11 cellular contexts compared by ENCODE assay signal in the genomic region with DNA sequence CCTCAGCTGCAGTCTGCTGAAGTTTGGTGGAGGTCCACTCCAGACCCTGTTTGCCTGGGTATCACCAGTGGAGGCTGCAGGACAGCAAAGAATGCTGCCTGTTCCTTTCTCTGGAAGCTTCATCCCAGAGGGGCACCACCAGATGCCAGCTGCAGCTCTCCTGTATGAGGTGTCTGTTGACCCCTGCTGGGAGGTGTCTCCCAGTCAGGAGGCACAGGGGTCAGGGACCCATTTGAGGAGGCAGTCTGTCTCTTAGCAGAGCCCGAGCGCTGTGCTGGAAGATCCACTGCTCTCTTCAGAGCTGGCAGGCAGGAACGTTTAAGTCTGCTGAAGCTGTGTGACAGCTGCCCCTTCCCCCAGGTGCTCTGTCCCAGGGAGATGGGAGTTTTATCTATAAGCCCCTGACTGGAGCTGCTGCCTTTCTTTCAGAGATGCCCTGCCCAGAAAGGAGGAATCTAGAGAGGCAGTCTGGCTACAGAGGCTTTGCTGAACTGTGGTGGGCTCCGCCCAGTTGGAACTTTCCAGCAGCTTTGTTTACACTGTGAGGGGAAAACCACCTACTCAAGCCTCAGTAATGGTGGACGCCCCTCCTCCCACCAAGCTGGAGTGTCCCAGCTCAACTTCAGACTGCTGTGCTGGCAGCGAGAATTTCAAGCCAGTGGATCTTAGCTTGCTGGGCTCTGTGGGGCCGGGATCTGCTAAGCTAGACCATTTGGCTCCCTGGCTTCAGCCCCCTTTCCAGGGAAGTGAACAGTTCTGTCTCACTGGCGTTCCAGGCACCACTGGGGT. TPM values are rescaled to one million over a fixed set of nuclear protein-coding genes. Genes with fewer than 3 reads are reported as not detected.
"Had no signal": no experiment of that assay in that cellular context is flagged by ENCODE, and none has a peak within 500 bp of the region (broad histone marks: within the 10 kb centered on the region; RNA-seq: fewer than 3 reads in every experiment).

No MANE protein-coding gene starts in this region.

RNA-seq across cellular contexts. Expression of gene KCNJ8, which starts 20.5 kb away (rescaled TPM):
- total RNA-seq: activated CD4-positive, alpha-beta memory T cell treated with anti-CD3 and anti-CD28 coated beads for 36 hours; activated CD4-positive, alpha-beta T cell treated with anti-CD3 and anti-CD28 coated beads for 36 hours; activated CD4-positive, alpha-beta T cell treated with anti-CD3 and anti-CD28 coated beads, Interleukin-2, amount 10 ng/mL, durations not matched to agents 24 days and 14 days; activated CD8-positive, alpha-beta memory T cell treated with anti-CD3 and anti-CD28 coated beads for 36 hours; activated CD8-positive, alpha-beta memory T cell treated with anti-CD3 and anti-CD28 coated beads, Interleukin-2, amount 10 ng/mL, durations not matched to agents 7 days and 5 days; activated CD8-positive, alpha-beta T cell treated with anti-CD3 and anti-CD28 coated beads, Interleukin-2, amount 10 ng/mL, durations not matched to agents 7 days and 5 days; activated naive CD4-positive, alpha-beta T cell treated with anti-CD3 and anti-CD28 coated beads for 36 hours; activated naive CD8-positive, alpha-beta T cell treated with anti-CD3 and anti-CD28 coated beads for 36 hours; activated T-helper 1 cell treated with anti-CD3 and anti-CD28 coated beads, Interleukin-12 subunit alpha, Interleukin-12 subunit beta, Interleukin-2, Interleukin-4 antibody, amounts not matched to agents 30 ng/mL and 10 ng/mL and 1 ng/mL, durations not matched to agents 14 hours and 24 hours and 36 hours; activated T-helper 2 cell treated with anti-CD3 and anti-CD28 coated beads, Interferon-gamma antibody, Interleukin-2, Interleukin-4, amounts not matched to agents 10 μg/mL and 5 μg/mL and 100 μg/mL, durations not matched to agents 14 hours and 24 hours and 36 hours; T-helper 1 cell treated with Interleukin-12 subunit alpha and Interleukin-12 subunit beta and Interleukin-4 antibody, amounts not matched to agents 30 ng/mL and 1 ng/mL, for 36 hours had no signal
